ENCODE assay signal across 15 cellular contexts in genomic region chr1:67441739-67442286, GRCh38. TPM values are rescaled to one million over a fixed set of nuclear protein-coding genes. Genes with fewer than 3 reads are reported as not detected.
A peak's percentile ranks its signal among the peaks of the same experiment; 100 is the strongest.
DNase-seq lines count a peak whose midpoint lies in the region; ATAC-seq and TF ChIP-seq lines count a peak whose summit lies in the region.
"Had no signal": no experiment of that assay in that cellular context is flagged by ENCODE, and none has a peak within 500 bp of the region (broad histone marks: within the 10 kb centered on the region; RNA-seq: fewer than 3 reads in every experiment).

No MANE protein-coding gene starts in this region.

- no peak for DNase-seq in activated naive CD4-positive, alpha-beta T cell treated with anti-CD3 and anti-CD28 coated beads for 36 hours
- DNase-seq in activated naive CD4-positive, alpha-beta T cell treated with Interleukin-2 at 50 U/mL for 16 hours = no peak
- no peak for DNase-seq in HEK293T (ENCODE audit: extremely low spot score)
- DNase-seq in activated naive CD8-positive, alpha-beta T cell treated with anti-CD3 and anti-CD28 coated beads, Interleukin-2, amount 50 U/mL, for 24 hours = no peak
- DNase-seq in stimulated activated naive CD8-positive, alpha-beta T cell treated with anti-CD3 and anti-CD28 coated beads, Interleukin-15, amount 100 ng/mL, for 72 hours = no peak
- DNase-seq in uterus = no peak
- no peak for DNase-seq in kidney glomerular epithelial cell (lab: John Stamatoyannopoulos, UW)
- DNase-seq: ACHN; activated CD4-positive, alpha-beta memory T cell treated with anti-CD3 and anti-CD28 coated beads, Interleukin-2, amount 10 ng/mL, durations not matched to agents 7 days and 5 days; immature natural killer cell; lower lobe of right lung had no signal

- H3K9me3 ChIP-seq in uterus = no peaks in the 10 kb centered on the region
- H3K9me3 ChIP-seq: lower lobe of right lung had no signal

- CTCF ChIA-PET in activated naive CD4-positive, alpha-beta T cell treated with anti-CD3 and anti-CD28 coated beads for 36 hours (lab: Charles Lee) = interaction anchor here (0.6 to 2.7 kb wide), 5 partner anchors 10 to 324 kb away, joined by 3 to 9 read pairs (median 4); no protein-coding TSS in a partner anchor
- CTCF ChIA-PET in HEK293T (lab: Yijun Ruan, JAX) = interaction anchor here (1.0 kb wide), 1 partner anchor 10 kb away, joined by 4 read pairs; no protein-coding TSS in a partner anchor

- peak; percentile 98 for ATAC-seq in activated naive CD8-positive, alpha-beta T cell treated with anti-CD3 and anti-CD28 coated beads, Interleukin-2, amount 50 U/mL, for 24 hours
- peak; percentile 97 for ATAC-seq in stimulated activated naive CD8-positive, alpha-beta T cell treated with anti-CD3 and anti-CD28 coated beads, Interleukin-15, amount 100 ng/mL, for 72 hours
- no peak for ATAC-seq in HG02623 (IDR thresholded peaks at IDR 0.05; ENCODE audit: unreplicated experiment)
- ATAC-seq: HCT116 had no signal

- no peaks in the 10 kb centered on the region for H3K27me3 ChIP-seq in uterus

- peak overlapping the region in 1 of 2 donors; percentile 48 for H3K27ac ChIP-seq in uterus
- H3K27ac ChIP-seq: lower lobe of right lung had no signal

- TF ChIP-seq POLR2A in uterus (IDR thresholded peaks at IDR 0.05) = no peak

- H3K9me3 Mint-ChIP-seq in activated naive CD4-positive, alpha-beta T cell treated with anti-CD3 and anti-CD28 coated beads for 36 hours = no peaks in the 10 kb centered on the region
- H3K9me3 Mint-ChIP-seq in activated naive CD8-positive, alpha-beta T cell treated with anti-CD3 and anti-CD28 coated beads, Interleukin-2, amount 50 U/mL, for 24 hours = no peaks in the 10 kb centered on the region
- no peaks in the 10 kb centered on the region for H3K9me3 Mint-ChIP-seq in stimulated activated naive CD8-positive, alpha-beta T cell treated with anti-CD3 and anti-CD28 coated beads, Interleukin-15, amount 100 ng/mL, for 72 hours
- H3K9me3 Mint-ChIP-seq: activated CD4-positive, alpha-beta memory T cell treated with anti-CD3 and anti-CD28 coated beads, Interleukin-2, amount 10 ng/mL, durations not matched to agents 7 days and 5 days; CD4-positive, alpha-beta T cell; immature natural killer cell had no signal

- peaks cover 19% of the 10 kb centered on the region for H3K4me1 Mint-ChIP-seq in activated naive CD4-positive, alpha-beta T cell treated with anti-CD3 and anti-CD28 coated beads for 36 hours (ENCODE audit: low read depth)
- peaks cover 30% of the 10 kb centered on the region for H3K4me1 Mint-ChIP-seq in activated naive CD8-positive, alpha-beta T cell treated with anti-CD3 and anti-CD28 coated beads, Interleukin-2, amount 50 U/mL, for 24 hours
- peaks cover 25% of the 10 kb centered on the region for H3K4me1 Mint-ChIP-seq in stimulated activated naive CD8-positive, alpha-beta T cell treated with anti-CD3 and anti-CD28 coated beads, Interleukin-15, amount 100 ng/mL, for 72 hours
- H3K4me1 Mint-ChIP-seq: immature natural killer cell had no signal

- H3K27ac Mint-ChIP-seq in activated naive CD4-positive, alpha-beta T cell treated with anti-CD3 and anti-CD28 coated beads for 36 hours = peak overlapping the region; percentile 13
- H3K27ac Mint-ChIP-seq in activated naive CD8-positive, alpha-beta T cell treated with anti-CD3 and anti-CD28 coated beads, Interleukin-2, amount 50 U/mL, for 24 hours = peak overlapping the region; percentile 90
- H3K27ac Mint-ChIP-seq in stimulated activated naive CD8-positive, alpha-beta T cell treated with anti-CD3 and anti-CD28 coated beads, Interleukin-15, amount 100 ng/mL, for 72 hours = peak overlapping the region in 1 of 2 donors; percentile 52
- H3K27ac Mint-ChIP-seq: activated CD4-positive, alpha-beta memory T cell treated with anti-CD3 and anti-CD28 coated beads, Interleukin-2, amount 10 ng/mL, durations not matched to agents 7 days and 5 days; CD4-positive, alpha-beta T cell; immature natural killer cell; progenitor cell of endocrine pancreas had no signal

- H3K4me1 ChIP-seq in uterus = no peaks in the 10 kb centered on the region

- H3K36me3 Mint-ChIP-seq in activated naive CD4-positive, alpha-beta T cell treated with anti-CD3 and anti-CD28 coated beads for 36 hours (ENCODE audit: low read depth) = no peaks in the 10 kb centered on the region
- no peaks in the 10 kb centered on the region for H3K36me3 Mint-ChIP-seq in activated naive CD8-positive, alpha-beta T cell treated with anti-CD3 and anti-CD28 coated beads, Interleukin-2, amount 50 U/mL, for 24 hours (ENCODE audit: low read depth)
- H3K36me3 Mint-ChIP-seq: immature natural killer cell had no signal

- intact Hi-C loops in activated naive CD4-positive, alpha-beta T cell treated with anti-CD3 and anti-CD28 coated beads for 36 hours (cut with micrococcal nuclease) = no loop called here
- intact Hi-C loops in uterus (cut with DNase I; ENCODE audit: low total_unique reads) = no loop called here

- POLR2A ChIA-PET in HEK293T (lab: Yijun Ruan, JAX) = interaction anchor here (5.3 kb wide), 1 partner anchor 11 kb away, joined by 36 read pairs; the partner anchor contains the start of gene SERBP1

- H3K4me3 Mint-ChIP-seq in activated naive CD4-positive, alpha-beta T cell treated with anti-CD3 and anti-CD28 coated beads for 36 hours = no peak overlapping the region
- peak overlapping the region; percentile 13 for H3K4me3 Mint-ChIP-seq in activated naive CD8-positive, alpha-beta T cell treated with anti-CD3 and anti-CD28 coated beads, Interleukin-2, amount 50 U/mL, for 24 hours
- peak overlapping the region in 1 of 2 donors; percentile 41 for H3K4me3 Mint-ChIP-seq in stimulated activated naive CD8-positive, alpha-beta T cell treated with anti-CD3 and anti-CD28 coated beads, Interleukin-15, amount 100 ng/mL, for 72 hours
- H3K4me3 Mint-ChIP-seq: activated CD4-positive, alpha-beta memory T cell treated with anti-CD3 and anti-CD28 coated beads, Interleukin-2, amount 10 ng/mL, durations not matched to agents 7 days and 5 days; CD4-positive, alpha-beta T cell; immature natural killer cell had no signal

- TF ChIP-seq CTCF in uterus (IDR thresholded peaks at IDR 0.05) = no peak

- H3K36me3 ChIP-seq in uterus = no peaks in the 10 kb centered on the region
- H3K36me3 ChIP-seq: lower lobe of right lung had no signal

- H3K27me3 Mint-ChIP-seq in activated naive CD4-positive, alpha-beta T cell treated with anti-CD3 and anti-CD28 coated beads for 36 hours (ENCODE audit: low read depth) = no peaks in the 10 kb centered on the region
- H3K27me3 Mint-ChIP-seq in activated naive CD8-positive, alpha-beta T cell treated with anti-CD3 and anti-CD28 coated beads, Interleukin-2, amount 50 U/mL, for 24 hours = no peaks in the 10 kb centered on the region
- H3K27me3 Mint-ChIP-seq in stimulated activated naive CD8-positive, alpha-beta T cell treated with anti-CD3 and anti-CD28 coated beads, Interleukin-15, amount 100 ng/mL, for 72 hours = no peaks in the 10 kb centered on the region
- H3K27me3 Mint-ChIP-seq: CD4-positive, alpha-beta T cell; progenitor cell of endocrine pancreas had no signal

- no peak overlapping the region for H3K4me3 ChIP-seq in uterus
- H3K4me3 ChIP-seq: lower lobe of right lung had no signal

TF ChIP-seq in HEK293T, 16 proteins besides CTCF, POLR2A, EP300 and RAD21:
- TF ChIP-seq, protein P1, sequence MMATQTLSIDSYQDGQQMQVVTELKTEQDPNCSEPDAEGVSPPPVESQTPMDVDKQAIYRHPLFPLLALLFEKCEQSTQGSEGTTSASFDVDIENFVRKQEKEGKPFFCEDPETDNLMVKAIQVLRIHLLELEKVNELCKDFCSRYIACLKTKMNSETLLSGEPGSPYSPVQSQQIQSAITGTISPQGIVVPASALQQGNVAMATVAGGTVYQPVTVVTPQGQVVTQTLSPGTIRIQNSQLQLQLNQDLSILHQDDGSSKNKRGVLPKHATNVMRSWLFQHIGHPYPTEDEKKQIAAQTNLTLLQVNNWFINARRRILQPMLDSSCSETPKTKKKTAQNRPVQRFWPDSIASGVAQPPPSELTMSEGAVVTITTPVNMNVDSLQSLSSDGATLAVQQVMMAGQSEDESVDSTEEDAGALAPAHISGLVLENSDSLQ (IDR thresholded peaks at IDR 0.05) = peak; percentile 67
- TF ChIP-seq ZNF384 (IDR thresholded peaks at IDR 0.05) (0 out of 2 replicates have a peak, but pooled peaks have one; percentile 48), L3MBTL2 (conservative IDR thresholded peaks at IDR 0.05) (no peak), ELF4 (IDR thresholded peaks at IDR 0.05) (no peak)

RNA-seq across cellular contexts. Expression of gene SERBP1, which starts 11.6 kb away (rescaled TPM):
- total RNA-seq in activated naive CD4-positive, alpha-beta T cell treated with anti-CD3 and anti-CD28 coated beads for 36 hours = 100 to 1,000 TPM; 527 to 537 TPM
- 100 to 1,000 TPM; 115 to 307 (median 143) TPM for total RNA-seq in uterus
